2 cellular contexts compared by ENCODE assay signal in genomic region chr10:80233871-80234270, GRCh38. TPM values are rescaled to one million over a fixed set of nuclear protein-coding genes. Genes with fewer than 3 reads are reported as not detected.
"Had no signal": no experiment of that assay in that cellular context is flagged by ENCODE, and none has a peak within 500 bp of the region (broad histone marks: within the 10 kb centered on the region; RNA-seq: fewer than 3 reads in every experiment).

No MANE protein-coding gene starts in this region.

RNA-seq across cellular contexts. Expression of gene MAT1A, which starts 55.6 kb away (rescaled TPM):
- total RNA-seq: IMR-90 had no signal
- polyA plus RNA-seq: IgD-negative memory B cell, IMR-90 had no signal
